Comparison of ENCODE assay signal across 10 cellular contexts in genomic region chr14:39097159-39097558, GRCh38. TPM values are rescaled to one million over a fixed set of nuclear protein-coding genes. Genes with fewer than 3 reads are reported as not detected.
A peak's percentile ranks its signal among the peaks of the same experiment; 100 is the strongest.
DNase-seq lines count a peak whose midpoint lies in the region; ATAC-seq, FAIRE-seq and TF ChIP-seq lines count a peak whose summit lies in the region.
"Had no signal": no experiment of that assay in that cellular context is flagged by ENCODE, and none has a peak within 500 bp of the region (broad histone marks: within the 10 kb centered on the region; RNA-seq: fewer than 3 reads in every experiment).

No MANE protein-coding gene starts in this region.

- peak; percentile 44 for ATAC-seq in central memory CD8-positive, alpha-beta T cell (replicated peaks; ENCODE audit: extremely low read depth, poor library complexity, severe bottlenecking)
- ATAC-seq in mucosa of descending colon (peak; percentile 87), HG03342 (IDR thresholded peaks at IDR 0.05; ENCODE audit: unreplicated experiment) (no peak), HG02798 (IDR thresholded peaks at IDR 0.05; ENCODE audit: poor library complexity, unreplicated experiment) (no peak), GM21423 (IDR thresholded peaks at IDR 0.05; ENCODE audit: unreplicated experiment) (no peak)

- no peaks in the 10 kb centered on the region for H3K27me3 Mint-ChIP-seq in central memory CD8-positive, alpha-beta T cell

- no peak for TF ChIP-seq EP300 in stomach (IDR thresholded peaks at IDR 0.05)

- WGBS in stomach, 5 donors: 49 to 60% (median 51%) methylated on average over 3 of the region's 3 CpGs

- H3K36me3 ChIP-seq in mucosa of descending colon (ENCODE audit: low read depth) (no peaks in the 10 kb centered on the region), stomach (peaks cover 23 to 40% (median 39%) of the 10 kb centered on the region in 4 donors)

- intact Hi-C loops in mucosa of descending colon (cut with DNase I, micrococcal nuclease) (no loop called here), stomach (cut with DNase I; ENCODE audit: low total_unique reads) (no loop called here)

- TF ChIP-seq CTCF in mucosa of descending colon (IDR thresholded peaks at IDR 0.05) (no peak), stomach (IDR thresholded peaks at IDR 0.05) (no peak)

- H3K4me3 ChIP-seq in mucosa of descending colon (no peak overlapping the region), stomach (no peak overlapping the region)
- H3K4me3 ChIP-seq: SJSA1 had no signal

- no peaks in the 10 kb centered on the region for H3K9me3 ChIP-seq in mucosa of descending colon
- H3K9me3 ChIP-seq in stomach: no peaks in the 10 kb centered on the region
- H3K9me3 ChIP-seq: SJSA1 had no signal

- no peak for TF ChIP-seq POLR2A in stomach (IDR thresholded peaks at IDR 0.05)

- DNase-seq in EL (peak; percentile 13), HTR-8/SVneo (ENCODE audit: insufficient read length, low spot score) (peak; percentile 23), mucosa of descending colon (no peak), stomach (no peak)
- no peak for DNase-seq in central memory CD8-positive, alpha-beta T cell (ENCODE audit: low spot score in 2 of 2)
- DNase-seq: NCI-H187 treated with DMSO at 0.1 percent for 48 hours had no signal

- peaks cover 44% of the 10 kb centered on the region for H3K4me1 Mint-ChIP-seq in central memory CD8-positive, alpha-beta T cell

- H3K27me3 ChIP-seq in stomach: no peaks in the 10 kb centered on the region
- H3K27me3 ChIP-seq: SJSA1 had no signal

- no peak overlapping the region for H3K4me3 Mint-ChIP-seq in central memory CD8-positive, alpha-beta T cell

- peak overlapping the region in 1 of 5 donors; percentile 36 for H3K27ac ChIP-seq in stomach
- H3K27ac ChIP-seq: SJSA1 had no signal

- H3K4me1 ChIP-seq in mucosa of descending colon (ENCODE audit: low read depth) (peaks cover 32% of the 10 kb centered on the region), stomach (peaks cover 6 to 67% (median 45%) of the 10 kb centered on the region in 4 donors)
- H3K4me1 ChIP-seq: SJSA1 had no signal

- peak overlapping the region; percentile 2 for H3K27ac Mint-ChIP-seq in central memory CD8-positive, alpha-beta T cell (ENCODE audit: low read depth)

- no peak for FAIRE-seq in HTR-8/SVneo (lab: Jason Lieb, UNC)

- no peaks in the 10 kb centered on the region for H3K9me3 Mint-ChIP-seq in central memory CD8-positive, alpha-beta T cell

- H3K36me3 Mint-ChIP-seq in central memory CD8-positive, alpha-beta T cell (ENCODE audit: insufficient read depth): peaks cover 27% of the 10 kb centered on the region

RNA-seq across cellular contexts. Expression of gene SEC23A, which starts 5.9 kb away (rescaled TPM):
- 100 to 1,000 TPM in 2 of 3 donors, 10 to 100 TPM in 1; 84.4 to 148 (median 122) TPM for total RNA-seq in mucosa of descending colon
- 100 to 1,000 TPM in 3 of 5 donors, 10 to 100 TPM in 2; 54.6 to 584 (median 171) TPM for total RNA-seq in stomach
- 10 to 100 TPM; 12.3 to 14.8 (median 14.4) TPM for polyA plus RNA-seq in stomach

RNA-seq across cellular contexts. Expression of gene GEMIN2, which starts 17.0 kb away (rescaled TPM):
- total RNA-seq in mucosa of descending colon (1 to 10 TPM; 7.9 to 8.2 (median 8.1) TPM), stomach (10 to 100 TPM in 2 of 5 donors, 1 to 10 TPM in 2, not detected in 1; 1.7 to 56.9 (median 12.6) TPM)
- polyA plus RNA-seq in stomach: 10 to 100 TPM in 1 of 3 donors, 1 to 10 TPM in 2; 7.3 to 13.7 (median 8.0) TPM

Comparison
In these comparisons a context has a peak if more than half of its experiments do, and no peak if none do; other contexts are left out.
1. DNase-seq: peak in EL (single experiment) and HTR-8/SVneo (single experiment); none in central memory CD8-positive, alpha-beta T cell (0 of 2), mucosa of descending colon (0 of 3) and stomach (single experiment).
2. ATAC-seq: peak in central memory CD8-positive, alpha-beta T cell (single experiment) and mucosa of descending colon (single experiment); none in HG03342 (single experiment), HG02798 (single experiment) and GM21423 (single experiment).